Comparison of ENCODE assay signal across 27 cellular contexts in genomic region chr9:105959491-105959890, GRCh38.
"Had no signal": no experiment of that assay in that cellular context is flagged by ENCODE, and none has a peak within 500 bp of the region (broad histone marks: within the 10 kb centered on the region; RNA-seq: fewer than 3 reads in every experiment).

No MANE protein-coding gene starts in this region.

- H3K36me3 ChIP-seq: esophagus muscularis mucosa, heart right ventricle, left lung, ovary, right atrium auricular region, spleen, tibial nerve had no signal

- H3K27ac Mint-ChIP-seq: activated CD4-positive, alpha-beta T cell treated with anti-CD3 and anti-CD28 coated beads for 36 hours; activated CD8-positive, alpha-beta memory T cell treated with anti-CD3 and anti-CD28 coated beads, Interleukin-2, amount 10 ng/mL, durations not matched to agents 7 days and 5 days; activated CD8-positive, alpha-beta T cell treated with anti-CD3 and anti-CD28 coated beads, Interleukin-2, amount 10 ng/mL, durations not matched to agents 7 days and 5 days; activated naive CD8-positive, alpha-beta T cell; dendritic cell treated with granulocyte-macrophage colony-stimulating factor and Interleukin-4, amounts not matched to agents 40 ng/mL and 50 ng/mL, for 4 days; endodermal cell; natural killer cell treated with Interleukin-12 subunit alpha and Interleukin-12 subunit beta and Interleukin-15 and Interleukin-18, amount 100 ng/mL, for 72 hours; T-helper 2 cell treated with Interferon-gamma antibody and Interleukin-4, amounts not matched to agents 5 μg/mL and 100 μg/mL, for 36 hours had no signal

- H3K9me3 Mint-ChIP-seq: dendritic cell treated with granulocyte-macrophage colony-stimulating factor and Interleukin-4, amounts not matched to agents 40 ng/mL and 50 ng/mL, for 4 days; endodermal cell; natural killer cell treated with Interleukin-12 subunit alpha and Interleukin-12 subunit beta and Interleukin-15 and Interleukin-18, amount 100 ng/mL, for 72 hours; T-helper 2 cell treated with Interferon-gamma antibody and Interleukin-4, amounts not matched to agents 5 μg/mL and 100 μg/mL, for 36 hours had no signal

- H3K27ac ChIP-seq: esophagus muscularis mucosa, foreskin keratinocyte, heart right ventricle, left lung, ovary, psoas muscle, right atrium auricular region, spleen, tibial nerve had no signal

- H3K36me3 Mint-ChIP-seq: activated CD8-positive, alpha-beta memory T cell treated with anti-CD3 and anti-CD28 coated beads, Interleukin-2, amount 10 ng/mL, durations not matched to agents 7 days and 5 days; activated naive CD8-positive, alpha-beta T cell; natural killer cell treated with Interleukin-12 subunit alpha and Interleukin-12 subunit beta and Interleukin-15 and Interleukin-18, amount 100 ng/mL, for 72 hours had no signal

- H3K4me1 Mint-ChIP-seq: activated CD4-positive, alpha-beta T cell treated with anti-CD3 and anti-CD28 coated beads for 36 hours; activated CD8-positive, alpha-beta memory T cell treated with anti-CD3 and anti-CD28 coated beads, Interleukin-2, amount 10 ng/mL, durations not matched to agents 7 days and 5 days; central memory CD8-positive, alpha-beta T cell had no signal

- DNase-seq: activated CD4-positive, alpha-beta T cell treated with anti-CD3 and anti-CD28 coated beads for 36 hours; activated CD4-positive, CD25-positive, alpha-beta regulatory T cell; activated CD8-positive, alpha-beta memory T cell treated with anti-CD3 and anti-CD28 coated beads, Interleukin-2, amount 10 ng/mL, durations not matched to agents 7 days and 5 days; activated CD8-positive, alpha-beta T cell treated with anti-CD3 and anti-CD28 coated beads, Interleukin-2, amount 10 ng/mL, durations not matched to agents 7 days and 5 days; activated naive CD4-positive, alpha-beta T cell; activated T-cell treated with anti-CD3 and anti-CD28 coated beads, Interleukin-2, amount 50 U/mL, for 48 hours; anterior cingulate cortex; endodermal cell; foreskin keratinocyte; heart right ventricle; left lung; mucosa of descending colon; ovary; psoas muscle; spleen; stimulated activated CD4-positive, alpha-beta T cell treated with anti-CD3 and anti-CD28 coated beads, Interleukin-2, amount 100 ng/mL, for 48 hours; stimulated activated naive CD4-positive, alpha-beta T cell treated with Interleukin-2 at 50 U/mL for 16 hours; T-helper 1 cell had no signal

- H3K4me3 Mint-ChIP-seq: activated CD4-positive, alpha-beta T cell treated with anti-CD3 and anti-CD28 coated beads for 36 hours; activated CD8-positive, alpha-beta memory T cell treated with anti-CD3 and anti-CD28 coated beads, Interleukin-2, amount 10 ng/mL, durations not matched to agents 7 days and 5 days; activated CD8-positive, alpha-beta T cell treated with anti-CD3 and anti-CD28 coated beads, Interleukin-2, amount 10 ng/mL, durations not matched to agents 7 days and 5 days; activated naive CD8-positive, alpha-beta T cell; central memory CD8-positive, alpha-beta T cell; dendritic cell treated with granulocyte-macrophage colony-stimulating factor and Interleukin-4, amounts not matched to agents 40 ng/mL and 50 ng/mL, for 4 days; endodermal cell; natural killer cell treated with Interleukin-12 subunit alpha and Interleukin-12 subunit beta and Interleukin-15 and Interleukin-18, amount 100 ng/mL, for 72 hours; T-helper 2 cell treated with Interferon-gamma antibody and Interleukin-4, amounts not matched to agents 5 μg/mL and 100 μg/mL, for 36 hours had no signal

- H3K27me3 ChIP-seq: esophagus muscularis mucosa, heart right ventricle, left lung, ovary, right atrium auricular region, spleen, tibial nerve had no signal

- H3K4me3 ChIP-seq: esophagus muscularis mucosa, heart right ventricle, left lung, lung, mucosa of descending colon, ovary, psoas muscle, right atrium auricular region, spleen, tibial nerve had no signal

- H3K4me1 ChIP-seq: esophagus muscularis mucosa, foreskin keratinocyte, heart right ventricle, left lung, right atrium auricular region, spleen, tibial nerve had no signal

- ATAC-seq: activated CD4-positive, alpha-beta T cell treated with anti-CD3 and anti-CD28 coated beads for 36 hours; activated CD8-positive, alpha-beta memory T cell treated with anti-CD3 and anti-CD28 coated beads, Interleukin-2, amount 10 ng/mL, durations not matched to agents 7 days and 5 days; activated CD8-positive, alpha-beta T cell treated with anti-CD3 and anti-CD28 coated beads, Interleukin-2, amount 10 ng/mL, durations not matched to agents 7 days and 5 days; foreskin keratinocyte; heart right ventricle; left lung; mucosa of descending colon; natural killer cell treated with Interleukin-12 subunit alpha and Interleukin-12 subunit beta and Interleukin-15 and Interleukin-18, amount 100 ng/mL, for 72 hours; psoas muscle had no signal

- H3K27me3 Mint-ChIP-seq: activated CD4-positive, alpha-beta T cell treated with anti-CD3 and anti-CD28 coated beads for 36 hours; activated CD8-positive, alpha-beta memory T cell treated with anti-CD3 and anti-CD28 coated beads, Interleukin-2, amount 10 ng/mL, durations not matched to agents 7 days and 5 days; activated naive CD8-positive, alpha-beta T cell; central memory CD8-positive, alpha-beta T cell; dendritic cell treated with granulocyte-macrophage colony-stimulating factor and Interleukin-4, amounts not matched to agents 40 ng/mL and 50 ng/mL, for 4 days had no signal

- H3K9me3 ChIP-seq: esophagus muscularis mucosa, left lung, mucosa of descending colon, psoas muscle, right atrium auricular region, spleen, tibial nerve had no signal
